ENCODE assay signal across 31 cellular contexts in genomic region chr11:60069471-60069870, GRCh38. TPM values are rescaled to one million over a fixed set of nuclear protein-coding genes. Genes with fewer than 3 reads are reported as not detected.
"Had no signal": no experiment of that assay in that cellular context is flagged by ENCODE, and none has a peak within 500 bp of the region (broad histone marks: within the 10 kb centered on the region; RNA-seq: fewer than 3 reads in every experiment).

No MANE protein-coding gene starts in this region.

- H3K36me3 Mint-ChIP-seq: activated naive CD4-positive, alpha-beta T cell treated with anti-CD3 and anti-CD28 coated beads, Interleukin-2, amount 10 ng/mL, durations not matched to agents 7 days and 5 days; activated naive CD8-positive, alpha-beta T cell; brain had no signal

- H3K9me3 ChIP-seq: Peyer's patch, SJSA1, SK-N-SH had no signal

- H3K27me3 ChIP-seq: Peyer's patch, SJSA1 had no signal

- H3K4me1 ChIP-seq: Peyer's patch, SJSA1 had no signal

- DNase-seq: activated CD4-positive, alpha-beta T cell treated with anti-CD3 and anti-CD28 coated beads, Interleukin-2, amount 10 ng/mL, durations not matched to agents 24 days and 14 days; activated CD4-positive, alpha-beta T cell treated with anti-CD3 and anti-CD28 coated beads, Interleukin-2, amount 50 U/mL, for 4 hours; activated CD8-positive, alpha-beta T cell treated with anti-CD3 and anti-CD28 coated beads for 36 hours; activated effector memory CD4-positive, alpha-beta T cell treated with Interleukin-2 at 50 U/mL for 16 hours; activated naive CD4-positive, alpha-beta T cell treated with anti-CD3 and anti-CD28 coated beads, Interleukin-2, amount 10 ng/mL, durations not matched to agents 7 days and 5 days; activated naive CD8-positive, alpha-beta T cell treated with anti-CD3 and anti-CD28 coated beads, Interleukin-2, amount 50 U/mL, for 24 hours; activated T-cell treated with anti-CD3 and anti-CD28 coated beads, Interleukin-2, amount 50 U/mL, for 4 hours; anterior cingulate cortex; central memory CD4-positive, alpha-beta T cell; Kasumi-1; KG1; NCI-H1092 treated with DMSO at 0.1 percent for 48 hours; NCI-H1417; NCI-H146; NCI-H187; NCI-H2029 treated with DMSO at 0.1 percent for 48 hours; NCI-H2171 treated with DMSO at 0.1 percent for 48 hours; NCI-H226; NCI-H446 treated with DMSO at 0.1 percent for 48 hours; NCI-H524 treated with DMSO at 0.1 percent for 48 hours; PC-3; Peyer's patch; RPMI8226; SHP77 treated with DMSO at 0.1 percent for 48 hours; SK-N-SH had no signal

- H3K9ac ChIP-seq: SK-N-SH had no signal

- H3K4me2 ChIP-seq: SK-N-SH had no signal

- H3K9me3 Mint-ChIP-seq: activated CD4-positive, alpha-beta T cell treated with anti-CD3 and anti-CD28 coated beads, Interleukin-2, amount 10 ng/mL, durations not matched to agents 24 days and 14 days; activated CD8-positive, alpha-beta T cell treated with anti-CD3 and anti-CD28 coated beads for 36 hours; activated naive CD8-positive, alpha-beta T cell treated with anti-CD3 and anti-CD28 coated beads, Interleukin-2, amount 50 U/mL, for 24 hours; activated T-cell treated with anti-CD3 and anti-CD28 coated beads, Interleukin-2, amount 50 U/mL, for 4 hours; T-helper 1 cell treated with Interleukin-12 subunit alpha and Interleukin-12 subunit beta and Interleukin-4 antibody, amounts not matched to agents 30 μg/mL and 1 μg/mL, for 36 hours; T-helper 2 cell treated with Interferon-gamma antibody and Interleukin-4, amounts not matched to agents 5 μg/mL and 100 μg/mL, for 36 hours had no signal

- H3K27me3 Mint-ChIP-seq: activated CD4-positive, alpha-beta T cell treated with anti-CD3 and anti-CD28 coated beads, Interleukin-2, amount 10 ng/mL, durations not matched to agents 24 days and 14 days; activated naive CD4-positive, alpha-beta T cell treated with anti-CD3 and anti-CD28 coated beads, Interleukin-2, amount 10 ng/mL, durations not matched to agents 7 days and 5 days; brain had no signal

- ATAC-seq: activated CD8-positive, alpha-beta T cell treated with anti-CD3 and anti-CD28 coated beads for 36 hours; activated naive CD8-positive, alpha-beta T cell treated with anti-CD3 and anti-CD28 coated beads, Interleukin-2, amount 50 U/mL, for 24 hours; activated T-cell treated with anti-CD3 and anti-CD28 coated beads, Interleukin-2, amount 50 U/mL, for 4 hours; PC-3 had no signal

- H3K4me1 Mint-ChIP-seq: activated CD4-positive, alpha-beta T cell treated with anti-CD3 and anti-CD28 coated beads, Interleukin-2, amount 10 ng/mL, durations not matched to agents 24 days and 14 days; activated naive CD4-positive, alpha-beta T cell treated with anti-CD3 and anti-CD28 coated beads, Interleukin-2, amount 10 ng/mL, durations not matched to agents 7 days and 5 days; activated naive CD8-positive, alpha-beta T cell treated with anti-CD3 and anti-CD28 coated beads, Interleukin-2, amount 50 U/mL, for 24 hours; brain had no signal

- H3K27ac Mint-ChIP-seq: activated CD4-positive, alpha-beta T cell treated with anti-CD3 and anti-CD28 coated beads, Interleukin-2, amount 10 ng/mL, durations not matched to agents 24 days and 14 days; activated CD8-positive, alpha-beta T cell treated with anti-CD3 and anti-CD28 coated beads for 36 hours; activated naive CD4-positive, alpha-beta T cell treated with anti-CD3 and anti-CD28 coated beads, Interleukin-2, amount 10 ng/mL, durations not matched to agents 7 days and 5 days; activated naive CD8-positive, alpha-beta T cell; activated naive CD8-positive, alpha-beta T cell treated with anti-CD3 and anti-CD28 coated beads, Interleukin-2, amount 50 U/mL, for 24 hours; brain; T-helper 1 cell treated with Interleukin-12 subunit alpha and Interleukin-12 subunit beta and Interleukin-4 antibody, amounts not matched to agents 30 μg/mL and 1 μg/mL, for 36 hours; T-helper 2 cell treated with Interferon-gamma antibody and Interleukin-4, amounts not matched to agents 5 μg/mL and 100 μg/mL, for 36 hours had no signal

- H3K36me3 ChIP-seq: Peyer's patch, SJSA1 had no signal

- H3K4me3 ChIP-seq: Peyer's patch, SJSA1 had no signal

- H3K27ac ChIP-seq: Peyer's patch, SJSA1 had no signal

- H3K4me3 Mint-ChIP-seq: activated CD4-positive, alpha-beta T cell treated with anti-CD3 and anti-CD28 coated beads, Interleukin-2, amount 10 ng/mL, durations not matched to agents 24 days and 14 days; activated CD8-positive, alpha-beta T cell treated with anti-CD3 and anti-CD28 coated beads for 36 hours; activated naive CD4-positive, alpha-beta T cell treated with anti-CD3 and anti-CD28 coated beads, Interleukin-2, amount 10 ng/mL, durations not matched to agents 7 days and 5 days; activated naive CD8-positive, alpha-beta T cell; activated naive CD8-positive, alpha-beta T cell treated with anti-CD3 and anti-CD28 coated beads, Interleukin-2, amount 50 U/mL, for 24 hours; activated T-cell treated with anti-CD3 and anti-CD28 coated beads, Interleukin-2, amount 50 U/mL, for 4 hours; brain; T-helper 1 cell treated with Interleukin-12 subunit alpha and Interleukin-12 subunit beta and Interleukin-4 antibody, amounts not matched to agents 30 μg/mL and 1 μg/mL, for 36 hours; T-helper 2 cell treated with Interferon-gamma antibody and Interleukin-4, amounts not matched to agents 5 μg/mL and 100 μg/mL, for 36 hours had no signal

RNA-seq across cellular contexts. Expression of gene MS4A3, which starts 13.0 kb away (rescaled TPM):
- total RNA-seq: activated CD4-positive, alpha-beta T cell treated with anti-CD3 and anti-CD28 coated beads, Interleukin-2, amount 10 ng/mL, durations not matched to agents 24 days and 14 days; activated CD8-positive, alpha-beta memory T cell treated with anti-CD3 and anti-CD28 coated beads for 36 hours; activated CD8-positive, alpha-beta T cell treated with anti-CD3 and anti-CD28 coated beads for 36 hours; activated T-cell treated with anti-CD3 and anti-CD28 coated beads, Interleukin-2, amount 50 U/mL, for 4 hours; PC-3; Peyer's patch; SJSA1 had no signal
- polyA plus RNA-seq: SK-N-SH had no signal

RNA-seq across cellular contexts. Expression of gene MS4A2, which starts 19.0 kb away (rescaled TPM):
- total RNA-seq: activated CD4-positive, alpha-beta T cell treated with anti-CD3 and anti-CD28 coated beads, Interleukin-2, amount 10 ng/mL, durations not matched to agents 24 days and 14 days; activated CD8-positive, alpha-beta memory T cell treated with anti-CD3 and anti-CD28 coated beads for 36 hours; activated CD8-positive, alpha-beta T cell treated with anti-CD3 and anti-CD28 coated beads for 36 hours; activated T-cell treated with anti-CD3 and anti-CD28 coated beads, Interleukin-2, amount 50 U/mL, for 4 hours; PC-3; SJSA1 had no signal
- polyA plus RNA-seq: SK-N-SH had no signal

RNA-seq across cellular contexts. Expression of gene OOSP2, which starts 29.3 kb away (rescaled TPM):
- total RNA-seq: activated CD4-positive, alpha-beta T cell treated with anti-CD3 and anti-CD28 coated beads, Interleukin-2, amount 10 ng/mL, durations not matched to agents 24 days and 14 days; activated CD8-positive, alpha-beta memory T cell treated with anti-CD3 and anti-CD28 coated beads for 36 hours; activated CD8-positive, alpha-beta T cell treated with anti-CD3 and anti-CD28 coated beads for 36 hours; activated T-cell treated with anti-CD3 and anti-CD28 coated beads, Interleukin-2, amount 50 U/mL, for 4 hours; PC-3; Peyer's patch; SJSA1 had no signal
- polyA plus RNA-seq: SK-N-SH had no signal

RNA-seq across cellular contexts. Expression of gene OOSP4B, which starts 52.5 kb away (rescaled TPM):
- total RNA-seq: activated CD4-positive, alpha-beta T cell treated with anti-CD3 and anti-CD28 coated beads, Interleukin-2, amount 10 ng/mL, durations not matched to agents 24 days and 14 days; activated CD8-positive, alpha-beta memory T cell treated with anti-CD3 and anti-CD28 coated beads for 36 hours; activated CD8-positive, alpha-beta T cell treated with anti-CD3 and anti-CD28 coated beads for 36 hours; activated T-cell treated with anti-CD3 and anti-CD28 coated beads, Interleukin-2, amount 50 U/mL, for 4 hours; PC-3; Peyer's patch; SJSA1 had no signal
- polyA plus RNA-seq: SK-N-SH had no signal
